In the genomic region with DNA sequence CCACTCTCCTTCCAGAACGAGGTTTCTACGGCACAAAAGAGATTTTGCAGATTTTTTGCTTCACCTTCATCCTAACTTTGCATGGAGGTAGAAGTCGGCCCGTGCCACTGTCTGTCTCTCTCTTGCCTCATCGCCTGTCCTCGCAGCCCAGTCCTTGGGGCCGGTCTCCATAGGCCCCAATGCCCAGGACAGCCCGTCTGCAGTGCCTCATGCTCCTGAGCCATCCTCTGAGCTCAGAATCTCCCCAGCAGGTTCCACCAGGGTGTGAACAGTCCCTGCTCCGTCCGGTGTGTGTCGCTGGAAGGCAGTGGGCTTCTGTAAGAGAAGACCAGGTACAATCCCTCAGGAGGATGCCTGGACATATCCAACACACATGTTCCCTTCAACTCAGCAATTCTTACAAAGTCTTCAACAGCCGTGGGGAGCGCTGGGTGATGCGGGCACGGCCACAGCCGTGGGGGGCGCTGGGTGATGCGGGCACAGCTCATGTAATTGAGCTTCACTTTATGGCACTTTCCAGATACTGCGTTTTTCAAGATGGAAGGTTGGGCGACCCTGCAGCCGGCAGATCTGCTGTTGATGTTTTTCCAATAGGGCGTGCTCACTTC, we compare ENCODE assay signal across 10 cellular contexts.
"Had no signal": no experiment of that assay in that cellular context is flagged by ENCODE, and none has a peak within 500 bp of the region (broad histone marks: within the 10 kb centered on the region; RNA-seq: fewer than 3 reads in every experiment).

No MANE protein-coding gene starts in this region.

- H3K4me3 Mint-ChIP-seq: activated CD4-positive, alpha-beta T cell treated with anti-CD3 and anti-CD28 coated beads, Interleukin-2, amount 10 ng/mL, durations not matched to agents 7 days and 5 days; activated naive CD4-positive, alpha-beta T cell treated with anti-CD3 and anti-CD28 coated beads for 36 hours; immature natural killer cell had no signal

- H3K27me3 Mint-ChIP-seq: activated CD4-positive, alpha-beta T cell treated with anti-CD3 and anti-CD28 coated beads, Interleukin-2, amount 10 ng/mL, durations not matched to agents 7 days and 5 days had no signal

- H3K36me3 ChIP-seq: gastrocnemius medialis, heart left ventricle had no signal

- H3K9me3 ChIP-seq: gastrocnemius medialis, heart left ventricle had no signal

- H3K9me3 Mint-ChIP-seq: activated CD4-positive, alpha-beta T cell treated with anti-CD3 and anti-CD28 coated beads, Interleukin-2, amount 10 ng/mL, durations not matched to agents 7 days and 5 days; activated naive CD4-positive, alpha-beta T cell treated with anti-CD3 and anti-CD28 coated beads for 36 hours; immature natural killer cell had no signal

- DNase-seq: activated CD4-positive, alpha-beta T cell treated with anti-CD3 and anti-CD28 coated beads, Interleukin-2, amount 10 ng/mL, durations not matched to agents 7 days and 5 days; activated CD4-positive, CD25-positive, alpha-beta regulatory T cell; activated naive CD4-positive, alpha-beta T cell treated with anti-CD3 and anti-CD28 coated beads for 36 hours; gastrocnemius medialis; immature natural killer cell; right cardiac atrium; SW 1271 had no signal

- H3K27ac Mint-ChIP-seq: activated CD4-positive, alpha-beta T cell treated with anti-CD3 and anti-CD28 coated beads, Interleukin-2, amount 10 ng/mL, durations not matched to agents 7 days and 5 days; activated naive CD4-positive, alpha-beta T cell treated with anti-CD3 and anti-CD28 coated beads for 36 hours; immature natural killer cell; progenitor cell of endocrine pancreas had no signal

- H3K4me3 ChIP-seq: gastrocnemius medialis, heart left ventricle, smooth muscle cell had no signal

- H3K27me3 ChIP-seq: gastrocnemius medialis, heart left ventricle had no signal

- H3K4me1 Mint-ChIP-seq: activated CD4-positive, alpha-beta T cell treated with anti-CD3 and anti-CD28 coated beads, Interleukin-2, amount 10 ng/mL, durations not matched to agents 7 days and 5 days had no signal

- H3K36me3 Mint-ChIP-seq: immature natural killer cell had no signal

- H3K4me1 ChIP-seq: gastrocnemius medialis, heart left ventricle had no signal

- H3K27ac ChIP-seq: gastrocnemius medialis, heart left ventricle had no signal

- ATAC-seq: gastrocnemius medialis, heart left ventricle, right cardiac atrium had no signal
